In genomic region chr12:92908108-92908507, GRCh38 we compare ENCODE assay signal across 2 cellular contexts.
TF ChIP-seq lines count a peak whose summit lies in the region.

No MANE protein-coding gene starts in this region.

TF ChIP-seq in HepG2, 621 proteins besides CTCF, POLR2A, EP300 and RAD21:
- TF ChIP-seq ZBTB8A (CRISPR knock-in tag; IDR thresholded peaks at IDR 0.05; ENCODE audit: borderline replicate concordance, low read depth) (no peak), TAF15 (IDR thresholded peaks at IDR 0.05; ENCODE audit: low read depth, low read length, poor library complexity, severe bottlenecking) (no peak), NR2F1 (CRISPR knock-in tag; IDR thresholded peaks at IDR 0.05) (no peak), TERF1 (CRISPR knock-in tag; IDR thresholded peaks at IDR 0.05) (no peak), MIER3 (CRISPR knock-in tag; IDR thresholded peaks at IDR 0.05; ENCODE audit: borderline replicate concordance) (no peak), FOXK1 (CRISPR knock-in tag; IDR thresholded peaks at IDR 0.05; ENCODE audit: borderline replicate concordance, low read depth) (no peak), SMARCE1 (IDR thresholded peaks at IDR 0.05; ENCODE audit: borderline replicate concordance) (no peak), ZNF784 (CRISPR knock-in tag; IDR thresholded peaks at IDR 0.05; ENCODE audit: borderline replicate concordance) (no peak), ZSCAN21 (CRISPR knock-in tag; IDR thresholded peaks at IDR 0.05; ENCODE audit: borderline replicate concordance) (no peak), ZFYVE20 (CRISPR knock-in tag; IDR thresholded peaks at IDR 0.05; ENCODE audit: borderline replicate concordance, low read depth) (no peak), ZNF24 (IDR thresholded peaks at IDR 0.05) (no peak), ZNF275 (CRISPR knock-in tag; IDR thresholded peaks at IDR 0.05; ENCODE audit: borderline replicate concordance) (no peak), NRL (CRISPR knock-in tag; IDR thresholded peaks at IDR 0.05; ENCODE audit: borderline replicate concordance) (no peak), BATF2 (CRISPR knock-in tag; IDR thresholded peaks at IDR 0.05) (no peak)

TF ChIP-seq in GM12891, 5 proteins besides CTCF, POLR2A, EP300 and RAD21:
- TF ChIP-seq TAF1 (IDR thresholded peaks at IDR 0.05; ENCODE audit: low read depth, low read length): no peak
- no peak for TF ChIP-seq PAX5 (IDR thresholded peaks at IDR 0.05; ENCODE audit: insufficient read depth, low read length, severe bottlenecking)
- TF ChIP-seq POLR2AphosphoS5 (IDR thresholded peaks at IDR 0.05; ENCODE audit: low read depth, low read length): no peak
- no peak for TF ChIP-seq POU2F2 (IDR thresholded peaks at IDR 0.05; ENCODE audit: low read depth, low read length)
- no peak for TF ChIP-seq SPI1 (IDR thresholded peaks at IDR 0.05; ENCODE audit: low read depth, low read length)
